Comparison of ENCODE assay signal across 8 cellular contexts in genomic region chr12:31073527-31074332, GRCh38. TPM values are rescaled to one million over a fixed set of nuclear protein-coding genes. Genes with fewer than 3 reads are reported as not detected.
DNase-seq lines count a peak whose midpoint lies in the region; ATAC-seq and TF ChIP-seq lines count a peak whose summit lies in the region.
"Not testable (repeated sequence)": the region's sequence is repeated elsewhere in the genome, so short reads cannot be mapped to it uniquely, and the experiment has no call there.

Gene DDX11 (plus strand): TSS chr12:31073860. CDS start chr12:31078394, 4,534 bp downstream.

- peak within 1 kb of the TSS; percentile 94 for H3K27ac ChIP-seq in RWPE1

- H3K27ac Mint-ChIP-seq in activated T-helper 17 cell treated with anti-CD3 and anti-CD28 coated beads, Interleukin-2, amount 50 U/mL, for 72 hours, result peak within 1 kb of the TSS; percentile 96
- H3K27ac Mint-ChIP-seq in nephron progenitor cell, result peak within 1 kb of the TSS; percentile 98
- peak within 1 kb of the TSS; percentile 98 for H3K27ac Mint-ChIP-seq in stimulated activated naive CD8-positive, alpha-beta T cell treated with anti-CD3 and anti-CD28 coated beads, Interleukin-15, Interleukin-2, amounts not matched to agents 100 ng/mL and 50 ng/mL, for 24 hours

- POLR2A ChIA-PET in RWPE1 (lab: Yijun Ruan, JAX; ENCODE audit: low non-redundant PET), result not testable (repeated sequence)

- CTCF ChIA-PET in RWPE1 (lab: Yijun Ruan, JAX), result interaction anchor here (0.6 kb wide), 1 partner anchor 46 kb away, joined by 4 read pairs; no protein-coding TSS in a partner anchor

- peak; percentile 91 for DNase-seq in EH (ENCODE audit: low read depth)
- peak; percentile 94 for DNase-seq in H4 (ENCODE audit: low spot score)
- DNase-seq in LoVo (ENCODE audit: low spot score), result peak; percentile 90
- peak; percentile 94 for DNase-seq in RWPE1 (ENCODE audit: low spot score)
- peak; percentile 84 for DNase-seq in fibroblast of pulmonary artery (ENCODE audit: low read depth)
- DNase-seq in nephron progenitor cell, result peak; percentile 92

- H3K4me1 Mint-ChIP-seq in activated T-helper 17 cell treated with anti-CD3 and anti-CD28 coated beads, Interleukin-2, amount 50 U/mL, for 72 hours, result not testable (repeated sequence)
- peaks cover 41% of the 10 kb centered on the region for H3K4me1 Mint-ChIP-seq in nephron progenitor cell
- H3K4me1 Mint-ChIP-seq in stimulated activated naive CD8-positive, alpha-beta T cell treated with anti-CD3 and anti-CD28 coated beads, Interleukin-15, Interleukin-2, amounts not matched to agents 100 ng/mL and 50 ng/mL, for 24 hours (ENCODE audit: low read depth), result peaks cover 37% of the 10 kb centered on the region

- peak within 1 kb of the TSS; percentile 99 for H3K4me3 Mint-ChIP-seq in activated T-helper 17 cell treated with anti-CD3 and anti-CD28 coated beads, Interleukin-2, amount 50 U/mL, for 72 hours
- H3K4me3 Mint-ChIP-seq in nephron progenitor cell, result peak within 1 kb of the TSS; percentile 98
- peak within 1 kb of the TSS; percentile 98 for H3K4me3 Mint-ChIP-seq in stimulated activated naive CD8-positive, alpha-beta T cell treated with anti-CD3 and anti-CD28 coated beads, Interleukin-15, Interleukin-2, amounts not matched to agents 100 ng/mL and 50 ng/mL, for 24 hours

- H3K4me3 ChIP-seq in fibroblast of pulmonary artery (replicated peaks; ENCODE audit: low read depth, low read length), result peak within 1 kb of the TSS; percentile 70

- not testable (repeated sequence) for H3K9me3 Mint-ChIP-seq in activated T-helper 17 cell treated with anti-CD3 and anti-CD28 coated beads, Interleukin-2, amount 50 U/mL, for 72 hours; nephron progenitor cell; stimulated activated naive CD8-positive, alpha-beta T cell treated with anti-CD3 and anti-CD28 coated beads, Interleukin-15, Interleukin-2, amounts not matched to agents 100 ng/mL and 50 ng/mL, for 24 hours

- not testable (repeated sequence) for TF ChIP-seq CTCF in RWPE1 (conservative IDR thresholded peaks at IDR 0.05; ENCODE audit: low read depth); fibroblast of pulmonary artery (IDR thresholded peaks at IDR 0.05; ENCODE audit: low read length, missing control alignments); nephron progenitor cell (IDR thresholded peaks at IDR 0.05)

- peaks cover 35% of the 10 kb centered on the region for H3K36me3 Mint-ChIP-seq in activated T-helper 17 cell treated with anti-CD3 and anti-CD28 coated beads, Interleukin-2, amount 50 U/mL, for 72 hours (ENCODE audit: low read depth)
- peaks cover 19% of the 10 kb centered on the region for H3K36me3 Mint-ChIP-seq in nephron progenitor cell (ENCODE audit: low read depth)
- peaks cover 25% of the 10 kb centered on the region for H3K36me3 Mint-ChIP-seq in stimulated activated naive CD8-positive, alpha-beta T cell treated with anti-CD3 and anti-CD28 coated beads, Interleukin-15, Interleukin-2, amounts not matched to agents 100 ng/mL and 50 ng/mL, for 24 hours (ENCODE audit: low read depth)

- peak; percentile 95 for ATAC-seq in activated T-helper 17 cell treated with anti-CD3 and anti-CD28 coated beads, Interleukin-2, amount 50 U/mL, for 72 hours (replicated peaks)

- not testable (repeated sequence) for H3K27me3 Mint-ChIP-seq in activated T-helper 17 cell treated with anti-CD3 and anti-CD28 coated beads, Interleukin-2, amount 50 U/mL, for 72 hours; nephron progenitor cell (ENCODE audit: low read depth, poor library complexity); stimulated activated naive CD8-positive, alpha-beta T cell treated with anti-CD3 and anti-CD28 coated beads, Interleukin-15, Interleukin-2, amounts not matched to agents 100 ng/mL and 50 ng/mL, for 24 hours

RNA-seq across cellular contexts. Expression of gene DDX11, which starts in this region (rescaled TPM):
- total RNA-seq in H4 (2014; rRNA removed; shearing (Covaris generic)), result 19.0 and 28.7 TPM in 2 replicates
- 100 to 1,000 TPM; 147 to 149 TPM for total RNA-seq in activated T-helper 17 cell treated with anti-CD3 and anti-CD28 coated beads, Interleukin-2, amount 50 U/mL, for 72 hours

Comparison
In these comparisons a context has a peak if more than half of its experiments do, and no peak if none do; other contexts are left out.
1. Peak in every context shown above with its lines: DNase-seq, ATAC-seq, H3K4me3 ChIP-seq and H3K27ac ChIP-seq.